In genomic region chr12:98868076-98868475, GRCh38 we compare ENCODE assay signal across 24 cellular contexts.
"Had no signal": no experiment of that assay in that cellular context is flagged by ENCODE, and none has a peak within 500 bp of the region (broad histone marks: within the 10 kb centered on the region; RNA-seq: fewer than 3 reads in every experiment).

No MANE protein-coding gene starts in this region.

- H3K27me3 ChIP-seq: brain microvascular endothelial cell, cardiac muscle cell had no signal

- ATAC-seq: activated T-helper 17 cell treated with anti-CD3 and anti-CD28 coated beads, Interleukin-2, amount 50 U/mL, for 72 hours; T-cell had no signal

- H3K27ac ChIP-seq: brain microvascular endothelial cell, cardiac muscle cell, VCaP had no signal

- DNase-seq: activated CD4-positive, alpha-beta memory T cell treated with anti-CD3 and anti-CD28 coated beads for 36 hours; activated CD4-positive, alpha-beta T cell treated with anti-CD3 and anti-CD28 coated beads, Interleukin-2, amount 10 ng/mL, durations not matched to agents 7 days and 5 days; activated CD4-positive, CD25-positive, alpha-beta regulatory T cell; activated CD8-positive, alpha-beta memory T cell treated with anti-CD3 and anti-CD28 coated beads for 24 hours; activated gamma-delta T cell; activated naive CD4-positive, alpha-beta T cell treated with anti-CD3 and anti-CD28 coated beads for 36 hours; activated T-cell treated with anti-CD3 and anti-CD28 coated beads, Interleukin-2, amount 50 U/mL, for 48 hours; brain microvascular endothelial cell; MM.1S; NCI-H1105; NCI-H1436; NCI-H1694 treated with DMSO at 0.1 percent for 48 hours; NCI-H2029 treated with DMSO at 0.1 percent for 48 hours; NCI-H345; NCI-H510A; NCI-H526 treated with DMSO at 0.1 percent for 48 hours; NCI-H82; SIG-M5; T-cell; T-helper 2 cell; T1000 had no signal
